In the genomic region with DNA sequence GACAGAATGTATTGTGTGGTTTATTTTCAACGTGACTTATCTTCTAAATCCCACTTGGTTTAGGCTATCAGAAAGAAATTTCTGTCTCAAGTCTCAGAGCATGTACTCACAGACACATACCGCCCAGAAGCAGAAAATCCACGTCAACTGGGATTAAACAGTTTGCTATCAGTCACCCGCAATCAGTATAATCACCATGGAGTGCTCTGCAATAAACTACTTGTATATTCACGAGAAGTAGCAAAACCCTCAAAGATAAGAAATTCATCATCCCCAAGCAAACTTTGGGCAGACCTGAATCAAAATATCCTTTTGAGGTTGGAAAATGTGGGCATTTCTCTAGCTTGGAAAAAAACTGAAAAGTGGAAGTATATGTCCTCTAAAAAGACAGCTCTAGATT, we compare ENCODE assay signal across 1 cellular context.
TF ChIP-seq lines count a peak whose summit lies in the region.

No MANE protein-coding gene starts in this region.

TF ChIP-seq in GM23338, 12 proteins besides CTCF, POLR2A, EP300 and RAD21 (continued from another document):
- TF ChIP-seq, protein P1, sequence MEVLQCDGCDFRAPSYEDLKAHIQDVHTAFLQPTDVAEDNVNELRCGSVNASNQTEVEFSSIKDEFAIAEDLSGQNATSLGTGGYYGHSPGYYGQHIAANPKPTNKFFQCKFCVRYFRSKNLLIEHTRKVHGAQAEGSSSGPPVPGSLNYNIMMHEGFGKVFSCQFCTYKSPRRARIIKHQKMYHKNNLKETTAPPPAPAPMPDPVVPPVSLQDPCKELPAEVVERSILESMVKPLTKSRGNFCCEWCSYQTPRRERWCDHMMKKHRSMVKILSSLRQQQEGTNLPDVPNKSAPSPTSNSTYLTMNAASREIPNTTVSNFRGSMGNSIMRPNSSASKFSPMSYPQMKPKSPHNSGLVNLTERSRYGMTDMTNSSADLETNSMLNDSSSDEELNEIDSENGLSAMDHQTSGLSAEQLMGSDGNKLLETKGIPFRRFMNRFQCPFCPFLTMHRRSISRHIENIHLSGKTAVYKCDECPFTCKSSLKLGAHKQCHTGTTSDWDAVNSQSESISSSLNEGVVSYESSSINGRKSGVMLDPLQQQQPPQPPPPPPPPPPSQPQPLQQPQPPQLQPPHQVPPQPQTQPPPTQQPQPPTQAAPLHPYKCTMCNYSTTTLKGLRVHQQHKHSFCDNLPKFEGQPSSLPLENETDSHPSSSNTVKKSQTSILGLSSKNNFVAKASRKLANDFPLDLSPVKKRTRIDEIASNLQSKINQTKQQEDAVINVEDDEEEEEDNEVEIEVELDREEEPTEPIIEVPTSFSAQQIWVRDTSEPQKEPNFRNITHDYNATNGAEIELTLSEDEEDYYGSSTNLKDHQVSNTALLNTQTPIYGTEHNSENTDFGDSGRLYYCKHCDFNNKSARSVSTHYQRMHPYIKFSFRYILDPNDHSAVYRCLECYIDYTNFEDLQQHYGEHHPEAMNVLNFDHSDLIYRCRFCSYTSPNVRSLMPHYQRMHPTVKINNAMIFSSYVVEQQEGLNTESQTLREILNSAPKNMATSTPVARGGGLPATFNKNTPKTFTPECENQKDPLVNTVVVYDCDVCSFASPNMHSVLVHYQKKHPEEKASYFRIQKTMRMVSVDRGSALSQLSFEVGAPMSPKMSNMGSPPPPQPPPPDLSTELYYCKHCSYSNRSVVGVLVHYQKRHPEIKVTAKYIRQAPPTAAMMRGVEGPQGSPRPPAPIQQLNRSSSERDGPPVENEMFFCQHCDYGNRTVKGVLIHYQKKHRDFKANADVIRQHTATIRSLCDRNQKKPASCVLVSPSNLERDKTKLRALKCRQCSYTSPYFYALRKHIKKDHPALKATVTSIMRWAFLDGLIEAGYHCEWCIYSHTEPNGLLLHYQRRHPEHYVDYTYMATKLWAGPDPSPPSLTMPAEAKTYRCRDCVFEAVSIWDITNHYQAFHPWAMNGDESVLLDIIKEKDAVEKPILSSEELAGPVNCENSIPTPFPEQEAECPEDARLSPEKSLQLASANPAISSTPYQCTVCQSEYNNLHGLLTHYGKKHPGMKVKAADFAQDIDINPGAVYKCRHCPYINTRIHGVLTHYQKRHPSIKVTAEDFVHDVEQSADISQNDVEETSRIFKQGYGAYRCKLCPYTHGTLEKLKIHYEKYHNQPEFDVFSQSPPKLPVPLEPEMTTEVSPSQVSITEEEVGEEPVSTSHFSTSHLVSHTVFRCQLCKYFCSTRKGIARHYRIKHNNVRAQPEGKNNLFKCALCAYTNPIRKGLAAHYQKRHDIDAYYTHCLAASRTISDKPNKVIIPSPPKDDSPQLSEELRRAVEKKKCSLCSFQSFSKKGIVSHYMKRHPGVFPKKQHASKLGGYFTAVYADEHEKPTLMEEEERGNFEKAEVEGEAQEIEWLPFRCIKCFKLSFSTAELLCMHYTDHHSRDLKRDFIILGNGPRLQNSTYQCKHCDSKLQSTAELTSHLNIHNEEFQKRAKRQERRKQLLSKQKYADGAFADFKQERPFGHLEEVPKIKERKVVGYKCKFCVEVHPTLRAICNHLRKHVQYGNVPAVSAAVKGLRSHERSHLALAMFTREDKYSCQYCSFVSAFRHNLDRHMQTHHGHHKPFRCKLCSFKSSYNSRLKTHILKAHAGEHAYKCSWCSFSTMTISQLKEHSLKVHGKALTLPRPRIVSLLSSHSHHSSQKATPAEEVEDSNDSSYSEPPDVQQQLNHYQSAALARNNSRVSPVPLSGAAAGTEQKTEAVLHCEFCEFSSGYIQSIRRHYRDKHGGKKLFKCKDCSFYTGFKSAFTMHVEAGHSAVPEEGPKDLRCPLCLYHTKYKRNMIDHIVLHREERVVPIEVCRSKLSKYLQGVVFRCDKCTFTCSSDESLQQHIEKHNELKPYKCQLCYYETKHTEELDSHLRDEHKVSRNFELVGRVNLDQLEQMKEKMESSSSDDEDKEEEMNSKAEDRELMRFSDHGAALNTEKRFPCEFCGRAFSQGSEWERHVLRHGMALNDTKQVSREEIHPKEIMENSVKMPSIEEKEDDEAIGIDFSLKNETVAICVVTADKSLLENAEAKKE (CRISPR knock-in tag; IDR thresholded peaks at IDR 0.05) = no peak
- TF ChIP-seq, protein P2, sequence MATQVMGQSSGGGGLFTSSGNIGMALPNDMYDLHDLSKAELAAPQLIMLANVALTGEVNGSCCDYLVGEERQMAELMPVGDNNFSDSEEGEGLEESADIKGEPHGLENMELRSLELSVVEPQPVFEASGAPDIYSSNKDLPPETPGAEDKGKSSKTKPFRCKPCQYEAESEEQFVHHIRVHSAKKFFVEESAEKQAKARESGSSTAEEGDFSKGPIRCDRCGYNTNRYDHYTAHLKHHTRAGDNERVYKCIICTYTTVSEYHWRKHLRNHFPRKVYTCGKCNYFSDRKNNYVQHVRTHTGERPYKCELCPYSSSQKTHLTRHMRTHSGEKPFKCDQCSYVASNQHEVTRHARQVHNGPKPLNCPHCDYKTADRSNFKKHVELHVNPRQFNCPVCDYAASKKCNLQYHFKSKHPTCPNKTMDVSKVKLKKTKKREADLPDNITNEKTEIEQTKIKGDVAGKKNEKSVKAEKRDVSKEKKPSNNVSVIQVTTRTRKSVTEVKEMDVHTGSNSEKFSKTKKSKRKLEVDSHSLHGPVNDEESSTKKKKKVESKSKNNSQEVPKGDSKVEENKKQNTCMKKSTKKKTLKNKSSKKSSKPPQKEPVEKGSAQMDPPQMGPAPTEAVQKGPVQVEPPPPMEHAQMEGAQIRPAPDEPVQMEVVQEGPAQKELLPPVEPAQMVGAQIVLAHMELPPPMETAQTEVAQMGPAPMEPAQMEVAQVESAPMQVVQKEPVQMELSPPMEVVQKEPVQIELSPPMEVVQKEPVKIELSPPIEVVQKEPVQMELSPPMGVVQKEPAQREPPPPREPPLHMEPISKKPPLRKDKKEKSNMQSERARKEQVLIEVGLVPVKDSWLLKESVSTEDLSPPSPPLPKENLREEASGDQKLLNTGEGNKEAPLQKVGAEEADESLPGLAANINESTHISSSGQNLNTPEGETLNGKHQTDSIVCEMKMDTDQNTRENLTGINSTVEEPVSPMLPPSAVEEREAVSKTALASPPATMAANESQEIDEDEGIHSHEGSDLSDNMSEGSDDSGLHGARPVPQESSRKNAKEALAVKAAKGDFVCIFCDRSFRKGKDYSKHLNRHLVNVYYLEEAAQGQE (IDR thresholded peaks at IDR 0.05; ENCODE audit: unreplicated experiment) = no peak
- TF ChIP-seq EZH2phosphoT487 (IDR thresholded peaks at IDR 0.05; ENCODE audit: unreplicated experiment) = no peak
- no peak for TF ChIP-seq JUNB (IDR thresholded peaks at IDR 0.05; ENCODE audit: unreplicated experiment)
- no peak for TF ChIP-seq CREB1 (CRISPR knock-in tag; IDR thresholded peaks at IDR 0.05; ENCODE audit: low read depth)
- TF ChIP-seq NANOG (IDR thresholded peaks at IDR 0.05; ENCODE audit: borderline replicate concordance) = no peak
- no peak for TF ChIP-seq ZNF331 (CRISPR knock-in tag; IDR thresholded peaks at IDR 0.05; ENCODE audit: low read depth)
